In genomic region chr6:138844203-138844602, GRCh38 we compare ENCODE assay signal across 1 cellular context.
TF ChIP-seq lines count a peak whose summit lies in the region.

No MANE protein-coding gene starts in this region.

TF ChIP-seq in HEK293, 187 proteins besides CTCF, POLR2A, EP300 and RAD21 (continued from another document and continues in another):
- no peak for TF ChIP-seq KLF1 (tag by site-specific recombination; IDR thresholded peaks at IDR 0.05)
- TF ChIP-seq ZNF571 (tag by site-specific recombination; IDR thresholded peaks at IDR 0.05): no peak
- no peak for TF ChIP-seq PATZ1 (tag by site-specific recombination; IDR thresholded peaks at IDR 0.05)
- no peak for TF ChIP-seq SALL2 (tag by site-specific recombination; IDR thresholded peaks at IDR 0.05; ENCODE audit: borderline replicate concordance)
- no peak for TF ChIP-seq ZNF184 (tag by site-specific recombination; IDR thresholded peaks at IDR 0.05)
- TF ChIP-seq ZNF140 (tag by site-specific recombination; IDR thresholded peaks at IDR 0.05): no peak
- TF ChIP-seq EGR2 (tag by site-specific recombination; IDR thresholded peaks at IDR 0.05; ENCODE audit: low read depth): no peak
- peak; percentile 51; the same call in 1 of the 2 replicates for TF ChIP-seq ZBTB48 (tag by site-specific recombination; IDR thresholded peaks at IDR 0.05)
- no peak for TF ChIP-seq GLI4 (tag by site-specific recombination; IDR thresholded peaks at IDR 0.05)
- TF ChIP-seq ZNF324 (tag by site-specific recombination; IDR thresholded peaks at IDR 0.05): no peak
- no peak for TF ChIP-seq ZNF132 (tag by site-specific recombination; IDR thresholded peaks at IDR 0.05; ENCODE audit: borderline replicate concordance)
- TF ChIP-seq, protein P1, sequence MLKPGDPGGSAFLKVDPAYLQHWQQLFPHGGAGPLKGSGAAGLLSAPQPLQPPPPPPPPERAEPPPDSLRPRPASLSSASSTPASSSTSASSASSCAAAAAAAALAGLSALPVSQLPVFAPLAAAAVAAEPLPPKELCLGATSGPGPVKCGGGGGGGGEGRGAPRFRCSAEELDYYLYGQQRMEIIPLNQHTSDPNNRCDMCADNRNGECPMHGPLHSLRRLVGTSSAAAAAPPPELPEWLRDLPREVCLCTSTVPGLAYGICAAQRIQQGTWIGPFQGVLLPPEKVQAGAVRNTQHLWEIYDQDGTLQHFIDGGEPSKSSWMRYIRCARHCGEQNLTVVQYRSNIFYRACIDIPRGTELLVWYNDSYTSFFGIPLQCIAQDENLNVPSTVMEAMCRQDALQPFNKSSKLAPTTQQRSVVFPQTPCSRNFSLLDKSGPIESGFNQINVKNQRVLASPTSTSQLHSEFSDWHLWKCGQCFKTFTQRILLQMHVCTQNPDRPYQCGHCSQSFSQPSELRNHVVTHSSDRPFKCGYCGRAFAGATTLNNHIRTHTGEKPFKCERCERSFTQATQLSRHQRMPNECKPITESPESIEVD (tag by site-specific recombination; IDR thresholded peaks at IDR 0.05): peak; percentile 56
- no peak for TF ChIP-seq ZNF366 (tag by site-specific recombination; conservative IDR thresholded peaks at IDR 0.05)
- TF ChIP-seq FEZF1 (tag by site-specific recombination; IDR thresholded peaks at IDR 0.05): peak; percentile 34; the same call in 1 of the 2 replicates
- TF ChIP-seq ZNF600 (tag by site-specific recombination; IDR thresholded peaks at IDR 0.05): 0 out of 2 replicates have a peak, but pooled peaks have one; percentile 25
- no peak for TF ChIP-seq REST (tag by site-specific recombination; IDR thresholded peaks at IDR 0.05)
- no peak for TF ChIP-seq ZFHX2 (tag by site-specific recombination; conservative IDR thresholded peaks at IDR 0.05)
- no peak for TF ChIP-seq IKZF3 (tag by site-specific recombination; IDR thresholded peaks at IDR 0.05)
- TF ChIP-seq, protein P2, sequence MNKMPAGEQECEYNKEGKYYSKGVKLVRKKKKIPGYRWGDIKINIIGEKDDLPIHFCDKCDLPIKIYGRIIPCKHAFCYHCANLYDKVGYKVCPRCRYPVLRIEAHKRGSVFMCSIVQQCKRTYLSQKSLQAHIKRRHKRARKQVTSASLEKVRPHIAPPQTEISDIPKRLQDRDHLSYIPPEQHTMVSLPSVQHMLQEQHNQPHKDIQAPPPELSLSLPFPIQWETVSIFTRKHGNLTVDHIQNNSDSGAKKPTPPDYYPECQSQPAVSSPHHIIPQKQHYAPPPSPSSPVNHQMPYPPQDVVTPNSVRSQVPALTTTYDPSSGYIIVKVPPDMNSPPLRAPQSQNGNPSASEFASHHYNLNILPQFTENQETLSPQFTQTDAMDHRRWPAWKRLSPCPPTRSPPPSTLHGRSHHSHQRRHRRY (tag by site-specific recombination; IDR thresholded peaks at IDR 0.05): no peak
- TF ChIP-seq ZNF354C (tag by site-specific recombination; IDR thresholded peaks at IDR 0.05; ENCODE audit: borderline replicate concordance, low read depth): no peak
- no peak for TF ChIP-seq ZNF391 (tag by site-specific recombination; IDR thresholded peaks at IDR 0.05; ENCODE audit: borderline replicate concordance, low read depth)
- TF ChIP-seq ZBTB17 (tag by site-specific recombination; IDR thresholded peaks at IDR 0.05): no peak
- TF ChIP-seq MEIS1 (CRISPR knock-in tag; IDR thresholded peaks at IDR 0.05; ENCODE audit: borderline replicate concordance): no peak
- TF ChIP-seq ZNF626 (tag by site-specific recombination; IDR thresholded peaks at IDR 0.05): no peak
- TF ChIP-seq ZNF112 (tag by site-specific recombination; IDR thresholded peaks at IDR 0.05): no peak
- TF ChIP-seq ZNF138 (tag by site-specific recombination; IDR thresholded peaks at IDR 0.05; ENCODE audit: borderline replicate concordance): no peak
- no peak for TF ChIP-seq REPIN1 (tag by site-specific recombination; IDR thresholded peaks at IDR 0.05; ENCODE audit: low read depth)
- peak; percentile 23; the same call in 1 of the 2 replicates for TF ChIP-seq KLF9 (tag by site-specific recombination; IDR thresholded peaks at IDR 0.05; ENCODE audit: low read depth)
- TF ChIP-seq ZNF629 (tag by site-specific recombination; IDR thresholded peaks at IDR 0.05): no peak
- no peak for TF ChIP-seq KLF7 (tag by site-specific recombination; IDR thresholded peaks at IDR 0.05; ENCODE audit: borderline replicate concordance)
- TF ChIP-seq GFI1B (tag by site-specific recombination; IDR thresholded peaks at IDR 0.05): no peak
- TF ChIP-seq, protein P3, sequence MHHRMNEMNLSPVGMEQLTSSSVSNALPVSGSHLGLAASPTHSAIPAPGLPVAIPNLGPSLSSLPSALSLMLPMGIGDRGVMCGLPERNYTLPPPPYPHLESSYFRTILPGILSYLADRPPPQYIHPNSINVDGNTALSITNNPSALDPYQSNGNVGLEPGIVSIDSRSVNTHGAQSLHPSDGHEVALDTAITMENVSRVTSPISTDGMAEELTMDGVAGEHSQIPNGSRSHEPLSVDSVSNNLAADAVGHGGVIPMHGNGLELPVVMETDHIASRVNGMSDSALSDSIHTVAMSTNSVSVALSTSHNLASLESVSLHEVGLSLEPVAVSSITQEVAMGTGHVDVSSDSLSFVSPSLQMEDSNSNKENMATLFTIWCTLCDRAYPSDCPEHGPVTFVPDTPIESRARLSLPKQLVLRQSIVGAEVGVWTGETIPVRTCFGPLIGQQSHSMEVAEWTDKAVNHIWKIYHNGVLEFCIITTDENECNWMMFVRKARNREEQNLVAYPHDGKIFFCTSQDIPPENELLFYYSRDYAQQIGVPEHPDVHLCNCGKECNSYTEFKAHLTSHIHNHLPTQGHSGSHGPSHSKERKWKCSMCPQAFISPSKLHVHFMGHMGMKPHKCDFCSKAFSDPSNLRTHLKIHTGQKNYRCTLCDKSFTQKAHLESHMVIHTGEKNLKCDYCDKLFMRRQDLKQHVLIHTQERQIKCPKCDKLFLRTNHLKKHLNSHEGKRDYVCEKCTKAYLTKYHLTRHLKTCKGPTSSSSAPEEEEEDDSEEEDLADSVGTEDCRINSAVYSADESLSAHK (tag by site-specific recombination; IDR thresholded peaks at IDR 0.05): no peak
- TF ChIP-seq ZNF670 (tag by site-specific recombination; IDR thresholded peaks at IDR 0.05; ENCODE audit: low read depth): no peak
- no peak for TF ChIP-seq ZIC2 (tag by site-specific recombination; IDR thresholded peaks at IDR 0.05)
- no peak for TF ChIP-seq ZNF211 (tag by site-specific recombination; IDR thresholded peaks at IDR 0.05; ENCODE audit: low read depth)
- TF ChIP-seq ZNF335 (tag by site-specific recombination; conservative IDR thresholded peaks at IDR 0.05): 0 out of 2 replicates have a peak, but pooled peaks have one; percentile 31
- TF ChIP-seq, protein P4, sequence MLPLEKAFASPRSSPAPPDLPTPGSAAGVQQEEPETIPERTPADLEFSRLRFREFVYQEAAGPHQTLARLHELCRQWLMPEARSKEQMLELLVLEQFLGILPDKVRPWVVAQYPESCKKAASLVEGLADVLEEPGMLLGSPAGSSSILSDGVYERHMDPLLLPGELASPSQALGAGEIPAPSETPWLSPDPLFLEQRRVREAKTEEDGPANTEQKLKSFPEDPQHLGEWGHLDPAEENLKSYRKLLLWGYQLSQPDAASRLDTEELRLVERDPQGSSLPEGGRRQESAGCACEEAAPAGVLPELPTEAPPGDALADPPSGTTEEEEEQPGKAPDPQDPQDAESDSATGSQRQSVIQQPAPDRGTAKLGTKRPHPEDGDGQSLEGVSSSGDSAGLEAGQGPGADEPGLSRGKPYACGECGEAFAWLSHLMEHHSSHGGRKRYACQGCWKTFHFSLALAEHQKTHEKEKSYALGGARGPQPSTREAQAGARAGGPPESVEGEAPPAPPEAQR (tag by site-specific recombination; IDR thresholded peaks at IDR 0.05): no peak
- no peak for TF ChIP-seq ZNF580 (tag by site-specific recombination; IDR thresholded peaks at IDR 0.05)
- TF ChIP-seq ZNF768 (tag by site-specific recombination; IDR thresholded peaks at IDR 0.05): no peak
- TF ChIP-seq ZBTB10 (tag by site-specific recombination; IDR thresholded peaks at IDR 0.05): no peak
- TF ChIP-seq ZNF843 (tag by site-specific recombination; IDR thresholded peaks at IDR 0.05): no peak
- no peak for TF ChIP-seq HIC1 (tag by site-specific recombination; IDR thresholded peaks at IDR 0.05)
- TF ChIP-seq ZNF473 (tag by site-specific recombination; IDR thresholded peaks at IDR 0.05): no peak
- TF ChIP-seq ZNF660 (tag by site-specific recombination; IDR thresholded peaks at IDR 0.05): 0 out of 2 replicates have a peak, but pooled peaks have one; percentile 70
- TF ChIP-seq ZNF658 (tag by site-specific recombination; IDR thresholded peaks at IDR 0.05): no peak
- TF ChIP-seq ZBTB7A (tag by site-specific recombination; IDR thresholded peaks at IDR 0.05; ENCODE audit: low read depth): no peak
- TF ChIP-seq ZNF544 (tag by site-specific recombination; IDR thresholded peaks at IDR 0.05): no peak
- TF ChIP-seq ZNF266 (tag by site-specific recombination; IDR thresholded peaks at IDR 0.05; ENCODE audit: low read depth): no peak
- no peak for TF ChIP-seq ZNF114 (tag by site-specific recombination; IDR thresholded peaks at IDR 0.05)
- no peak for TF ChIP-seq ZNF561 (tag by site-specific recombination; IDR thresholded peaks at IDR 0.05; ENCODE audit: borderline replicate concordance)
